Comparison of ENCODE assay signal across 26 cellular contexts in the genomic region with DNA sequence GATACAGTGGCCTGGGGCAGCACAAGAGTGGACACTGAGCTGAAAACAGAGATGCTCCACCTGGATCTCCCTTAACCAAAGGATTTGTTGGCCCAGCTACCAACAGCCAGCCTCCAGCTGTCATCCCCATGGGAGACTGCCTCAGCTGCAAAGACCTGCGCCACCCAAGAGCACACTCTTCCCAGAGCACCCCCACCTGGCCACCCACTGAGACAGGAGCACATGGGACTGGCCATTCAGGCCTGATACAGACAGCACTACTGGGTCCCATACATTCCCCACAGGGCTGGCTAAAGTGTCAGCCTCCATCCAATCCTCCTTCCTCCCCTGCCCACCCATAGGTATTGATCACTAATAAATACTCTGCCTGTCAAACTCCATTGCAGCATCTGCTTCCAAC.
"Had no signal": no experiment of that assay in that cellular context is flagged by ENCODE, and none has a peak within 500 bp of the region (broad histone marks: within the 10 kb centered on the region; RNA-seq: fewer than 3 reads in every experiment).

No MANE protein-coding gene starts in this region.

- H3K9me3 ChIP-seq: left ventricle myocardium inferior, mucosa of descending colon, pancreas, prostate gland, suprapubic skin, thoracic aorta, tibial artery, upper lobe of right lung had no signal

- H3K27ac Mint-ChIP-seq: immature natural killer cell; natural killer cell treated with Interleukin-12 subunit alpha and Interleukin-12 subunit beta and Interleukin-15 and Interleukin-18, amount 100 ng/mL, for 72 hours; stimulated activated effector memory CD8-positive, alpha-beta T cell treated with anti-CD3 and anti-CD28 coated beads, Interleukin-12 subunit alpha, Interleukin-12 subunit beta, amount 100 ng/mL, for 72 hours; stimulated activated naive CD8-positive, alpha-beta T cell treated with anti-CD3 and anti-CD28 coated beads, Interleukin-15, Interleukin-2, amounts not matched to agents 100 ng/mL and 50 ng/mL, for 24 hours had no signal

- H3K36me3 ChIP-seq: left ventricle myocardium inferior, pancreas, prostate gland, spleen, suprapubic skin, thoracic aorta, tibial artery, upper lobe of right lung had no signal

- H3K4me1 ChIP-seq: pancreas, prostate gland had no signal

- H3K27me3 Mint-ChIP-seq: naive thymus-derived CD4-positive, alpha-beta T cell; stimulated activated naive CD8-positive, alpha-beta T cell treated with anti-CD3 and anti-CD28 coated beads, Interleukin-15, Interleukin-2, amounts not matched to agents 100 ng/mL and 50 ng/mL, for 24 hours had no signal

- DNase-seq: hippocampal formation; immature natural killer cell; left ventricle myocardium inferior; mesendoderm; midbrain; naive thymus-derived CD4-positive, alpha-beta T cell; nucleus accumbens; pancreas; retina; right cardiac atrium; small intestine; spleen; stimulated activated CD4-positive, alpha-beta T cell treated with anti-CD3 and anti-CD28 coated beads, Interleukin-4, amount 100 ng/mL, for 24 hours; stimulated activated naive CD4-positive, alpha-beta T cell; trophoblast cell; upper lobe of right lung had no signal

- ATAC-seq: mucosa of descending colon; naive thymus-derived CD4-positive, alpha-beta T cell; natural killer cell treated with Interleukin-12 subunit alpha and Interleukin-12 subunit beta and Interleukin-15 and Interleukin-18, amount 100 ng/mL, for 72 hours; pancreas; right cardiac atrium; sciatic nerve; stimulated activated effector memory CD8-positive, alpha-beta T cell treated with anti-CD3 and anti-CD28 coated beads, Interleukin-12 subunit alpha, Interleukin-12 subunit beta, amount 100 ng/mL, for 72 hours; upper lobe of right lung had no signal

- H3K9me3 Mint-ChIP-seq: immature natural killer cell; stimulated activated effector memory CD8-positive, alpha-beta T cell treated with anti-CD3 and anti-CD28 coated beads, Interleukin-12 subunit alpha, Interleukin-12 subunit beta, amount 100 ng/mL, for 72 hours had no signal

- H3K4me3 ChIP-seq: left ventricle myocardium inferior, lung, mucosa of descending colon, pancreas, prostate gland, spleen, suprapubic skin, thoracic aorta, tibial artery, upper lobe of right lung had no signal

- H3K36me3 Mint-ChIP-seq: immature natural killer cell; stimulated activated effector memory CD8-positive, alpha-beta T cell treated with anti-CD3 and anti-CD28 coated beads, Interleukin-12 subunit alpha, Interleukin-12 subunit beta, amount 100 ng/mL, for 72 hours had no signal

- H3K27me3 ChIP-seq: pancreas, spleen, suprapubic skin, tibial artery, upper lobe of right lung had no signal

- H3K27ac ChIP-seq: left ventricle myocardium inferior, pancreas, prostate gland, spleen, suprapubic skin, thoracic aorta, tibial artery, upper lobe of right lung had no signal

- H3K4me3 Mint-ChIP-seq: immature natural killer cell; naive thymus-derived CD4-positive, alpha-beta T cell; natural killer cell treated with Interleukin-12 subunit alpha and Interleukin-12 subunit beta and Interleukin-15 and Interleukin-18, amount 100 ng/mL, for 72 hours; stimulated activated effector memory CD8-positive, alpha-beta T cell treated with anti-CD3 and anti-CD28 coated beads, Interleukin-12 subunit alpha, Interleukin-12 subunit beta, amount 100 ng/mL, for 72 hours; stimulated activated naive CD8-positive, alpha-beta T cell treated with anti-CD3 and anti-CD28 coated beads, Interleukin-15, Interleukin-2, amounts not matched to agents 100 ng/mL and 50 ng/mL, for 24 hours had no signal
